1 cellular context compared by ENCODE assay signal in genomic region chr5:95406426-95407093, GRCh38.
TF ChIP-seq lines count a peak whose summit lies in the region.

No MANE protein-coding gene starts in this region.

TF ChIP-seq in endothelial cell of umbilical vein, 7 proteins besides CTCF, POLR2A, EP300 and RAD21:
- no peak for TF ChIP-seq JUN (IDR thresholded peaks at IDR 0.05; ENCODE audit: borderline replicate concordance, insufficient read depth, insufficient read length, low read depth)
- TF ChIP-seq MYC (IDR thresholded peaks at IDR 0.05; ENCODE audit: low read depth, low read length) = no peak
- TF ChIP-seq MAX (IDR thresholded peaks at IDR 0.05; ENCODE audit: insufficient read depth, insufficient read length) = no peak
- no peak for TF ChIP-seq GATA2 (IDR thresholded peaks at IDR 0.05; ENCODE audit: insufficient read depth, insufficient read length, low read depth, low read length)
- no peak for TF ChIP-seq FOS (IDR thresholded peaks at IDR 0.05; ENCODE audit: borderline replicate concordance, insufficient read depth, low read length)
- no peak for TF ChIP-seq EZH2 (IDR thresholded peaks at IDR 0.05; ENCODE audit: borderline replicate concordance, low read depth, low read length, severe bottlenecking)
- no peak for TF ChIP-seq POLR2AphosphoS5 (IDR thresholded peaks at IDR 0.05; ENCODE audit: insufficient read depth, low read depth, low read length)
